Comparison of ENCODE assay signal across 18 cellular contexts in the genomic region with DNA sequence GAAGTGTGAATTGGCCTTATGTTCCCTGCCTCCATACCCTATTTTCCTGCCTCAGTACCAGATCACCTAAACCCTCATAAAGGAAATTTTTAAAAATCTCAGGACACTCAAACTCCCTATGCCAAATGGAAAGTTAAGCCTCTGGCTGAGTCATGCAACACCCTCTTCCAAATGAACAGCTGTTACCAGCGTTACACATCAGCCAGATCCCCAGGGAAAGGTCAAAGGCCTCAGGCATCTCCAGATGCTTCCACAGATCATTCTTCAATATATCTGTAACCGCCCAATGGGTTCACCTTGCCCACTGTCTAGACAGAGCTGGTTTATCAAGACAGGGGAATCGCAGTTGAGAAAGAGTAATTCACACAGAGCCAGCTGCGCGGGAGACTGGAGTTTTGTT. TPM values are rescaled to one million over a fixed set of nuclear protein-coding genes. Genes with fewer than 3 reads are reported as not detected.
A peak's percentile ranks its signal among the peaks of the same experiment; 100 is the strongest.
DNase-seq lines count a peak whose midpoint lies in the region; ATAC-seq and TF ChIP-seq lines count a peak whose summit lies in the region.
"Had no signal": no experiment of that assay in that cellular context is flagged by ENCODE, and none has a peak within 500 bp of the region (broad histone marks: within the 10 kb centered on the region; RNA-seq: fewer than 3 reads in every experiment).

No MANE protein-coding gene starts in this region.

- H4K8ac ChIP-seq in mesendoderm (ENCODE audit: low read depth, low read length), result no peak overlapping the region

- no peak overlapping the region for H3K4me2 ChIP-seq in mesendoderm (ENCODE audit: low read length)
- H3K4me2 ChIP-seq: GM23338, neural progenitor cell had no signal

- no peak for TF ChIP-seq CTCF in esophagus muscularis mucosa (IDR thresholded peaks at IDR 0.05)

- H3K4me3 ChIP-seq in esophagus muscularis mucosa, result peak overlapping the region; percentile 42 to 48 (median 44)
- no peak overlapping the region for H3K4me3 ChIP-seq in mesendoderm (ENCODE audit: low read length)
- no peak overlapping the region for H3K4me3 ChIP-seq in aorta (ENCODE audit: low read length in 2 of 2)
- H3K4me3 ChIP-seq: GM23338, neural progenitor cell, upper lobe of left lung had no signal

- H3K4ac ChIP-seq in mesendoderm (ENCODE audit: low read depth, low read length), result no peak overlapping the region

- TF ChIP-seq EP300 in esophagus muscularis mucosa (IDR thresholded peaks at IDR 0.05), result no peak

- H3K9me3 ChIP-seq in esophagus muscularis mucosa (no peaks in the 10 kb centered on the region), aorta (ENCODE audit: control insufficient read depth, low read length) (no peaks in the 10 kb centered on the region)
- H3K9me3 ChIP-seq: upper lobe of left lung had no signal

- no peak for TF ChIP-seq POLR2A in esophagus muscularis mucosa (IDR thresholded peaks at IDR 0.05; ENCODE audit: low read depth)

- no peak overlapping the region for H2BK5ac ChIP-seq in mesendoderm (ENCODE audit: low read length)

- no peak overlapping the region for H3K56ac ChIP-seq in mesendoderm (ENCODE audit: low read length)

- H2BK15ac ChIP-seq in mesendoderm (replicated peaks; ENCODE audit: low read depth), result no peak overlapping the region

- no peaks in the 10 kb centered on the region for H3K79me2 ChIP-seq in mesendoderm (ENCODE audit: control insufficient read depth, insufficient read depth, low read length)

- H3K4me1 ChIP-seq in esophagus muscularis mucosa (peaks cover 0 to 10% (median 2%) of the 10 kb centered on the region in 4 donors), mesendoderm (ENCODE audit: control insufficient read depth, low read depth, low read length) (no peaks in the 10 kb centered on the region), aorta (ENCODE audit: control insufficient read depth in 1 of 2, insufficient read depth in 2 of 2, low read length in 2 of 2) (no peaks in the 10 kb centered on the region)
- H3K4me1 ChIP-seq: neural progenitor cell, upper lobe of left lung had no signal

- H3K9ac ChIP-seq in mesendoderm (ENCODE audit: low read length), result no peak overlapping the region
- H3K9ac ChIP-seq: neural progenitor cell had no signal

- intact Hi-C loops in Right ventricle myocardium inferior (cut with DNase I), result no loop called here
- intact Hi-C loops in cardiac septum (cut with DNase I), result no loop called here
- intact Hi-C loops in esophagus muscularis mucosa (cut with DNase I), result no loop called here
- intact Hi-C loops in aorta (cut with DNase I), result no loop called here

- no peaks in the 10 kb centered on the region for H3K36me3 ChIP-seq in esophagus muscularis mucosa
- H3K36me3 ChIP-seq in mesendoderm (ENCODE audit: control insufficient read depth, insufficient read depth, low read length), result no peaks in the 10 kb centered on the region
- no peaks in the 10 kb centered on the region for H3K36me3 ChIP-seq in aorta (ENCODE audit: control insufficient read depth in 1 of 2, insufficient read depth in 2 of 2, low read length in 1 of 2)
- H3K36me3 ChIP-seq: neural progenitor cell, upper lobe of left lung had no signal

- H3K27me3 ChIP-seq in esophagus muscularis mucosa, result no peaks in the 10 kb centered on the region
- H3K27me3 ChIP-seq in mesendoderm (ENCODE audit: insufficient read depth, low read length, poor library complexity), result no peaks in the 10 kb centered on the region
- no peaks in the 10 kb centered on the region for H3K27me3 ChIP-seq in aorta (ENCODE audit: control insufficient read depth in 1 of 2, insufficient read depth in 2 of 2, low read length in 1 of 2)
- H3K27me3 ChIP-seq: neural progenitor cell, upper lobe of left lung had no signal

- no peak overlapping the region for H3K18ac ChIP-seq in mesendoderm (ENCODE audit: low read length)

- no peaks in the 10 kb centered on the region for H3K79me1 ChIP-seq in mesendoderm (ENCODE audit: low read length)

- peak; percentile 78 for ATAC-seq in Right ventricle myocardium inferior
- ATAC-seq in aorta (ENCODE audit: low FRiP score), result peak; percentile 59
- no peak for ATAC-seq in GM19324 (IDR thresholded peaks at IDR 0.05; ENCODE audit: low FRiP score, unreplicated experiment)
- ATAC-seq in HG03280 (IDR thresholded peaks at IDR 0.05; ENCODE audit: unreplicated experiment), result no peak
- no peak for ATAC-seq in GM21619 (IDR thresholded peaks at IDR 0.05; ENCODE audit: unreplicated experiment)
- ATAC-seq: GM23338 had no signal

- no peak overlapping the region for H3K23ac ChIP-seq in mesendoderm (ENCODE audit: low read length)

- no peak overlapping the region for H2BK120ac ChIP-seq in mesendoderm (ENCODE audit: low read depth, low read length)

- 82% methylated on average over 5 of the region's 5 CpGs for WGBS in esophagus muscularis mucosa
- no CpG with 5 or more reads among the region's 5 CpGs for WGBS in mesendoderm (ENCODE audit: extremely low coverage, insufficient coverage, low lambda C conversion rate)
- WGBS in aorta, 2 donors, result 82 to 84% methylated on average over 5 of the region's 5 CpGs

- H2AK5ac ChIP-seq in mesendoderm (ENCODE audit: low read length), result no peak overlapping the region

- DNase-seq in Right ventricle myocardium inferior (ENCODE audit: missing footprints), result no peak
- no peak for DNase-seq in cardiac septum (ENCODE audit: low spot score)
- no peak for DNase-seq in esophagus muscularis mucosa (ENCODE audit: extremely low spot score)
- DNase-seq in mesendoderm, result peak; percentile 25
- no peak for DNase-seq in aorta
- DNase-seq: ACHN; activated CD8-positive, alpha-beta memory T cell treated with anti-CD3 and anti-CD28 coated beads for 24 hours; activated gamma-delta T cell treated with Interleukin-2 at 50 U/mL for 16 hours; foreskin melanocyte; MV-4-11; NCI-H510A; RPMI8226 had no signal

- H4K5ac ChIP-seq in mesendoderm (ENCODE audit: low read length), result no peak overlapping the region

- H3K27ac ChIP-seq in esophagus muscularis mucosa (replicated peaks in 1 of 4) (peak overlapping the region; percentile 64 to 74 (median 70)), mesendoderm (ENCODE audit: low read depth, low read length) (no peak overlapping the region), aorta (ENCODE audit: low read depth in 1 of 2, low read length in 2 of 2) (no peak overlapping the region)
- H3K27ac ChIP-seq: neural progenitor cell had no signal

RNA-seq across cellular contexts. Expression of gene SHCBP1, which starts 29.0 kb away (rescaled TPM):
- total RNA-seq in Right ventricle myocardium inferior, result 1.0 TPM
- 0.54 TPM for total RNA-seq in cardiac septum
- under 1 TPM; 0.13 to 0.83 (median 0.35) TPM for total RNA-seq in esophagus muscularis mucosa
- 10.6 TPM for polyA plus RNA-seq in mesendoderm (2013, experiment 1 of 2)
- polyA plus RNA-seq in mesendoderm (2013, experiment 2 of 2), result 10.9 TPM
- 1 to 10 TPM; 1.6 to 2.0 TPM for total RNA-seq in aorta
- polyA plus RNA-seq in aorta, result under 1 TPM in 1 of 2 donors, not detected in 1; 0.97 TPM

RNA-seq across cellular contexts. Expression of gene VPS35, which starts 38.8 kb away (rescaled TPM):
- total RNA-seq in Right ventricle myocardium inferior, result 86.9 TPM
- total RNA-seq in cardiac septum, result 86.9 TPM
- 100 to 1,000 TPM in 1 of 4 donors, 10 to 100 TPM in 3; 58.7 to 100 (median 67.3) TPM for total RNA-seq in esophagus muscularis mucosa
- 40.0 TPM for polyA plus RNA-seq in mesendoderm (2013, experiment 1 of 2)
- 39.1 TPM for polyA plus RNA-seq in mesendoderm (2013, experiment 2 of 2)
- total RNA-seq in aorta, result 10 to 100 TPM; 52.8 to 79.5 TPM
- polyA plus RNA-seq in aorta, result 10 to 100 TPM; 27.5 to 28.1 TPM

RNA-seq across cellular contexts. Expression of gene ORC6, which starts 39.2 kb away (rescaled TPM):
- 2.5 TPM for total RNA-seq in Right ventricle myocardium inferior
- 3.0 TPM for total RNA-seq in cardiac septum
- under 1 TPM; 0.32 to 0.99 (median 0.67) TPM for total RNA-seq in esophagus muscularis mucosa
- 60.9 TPM for polyA plus RNA-seq in mesendoderm (2013, experiment 1 of 2)
- polyA plus RNA-seq in mesendoderm (2013, experiment 2 of 2), result 62.5 TPM
- 1 to 10 TPM; 1.6 TPM for total RNA-seq in aorta
- 1 to 10 TPM in 1 of 2 donors, under 1 TPM in 1; 0.31 to 2.3 TPM for polyA plus RNA-seq in aorta

Comparison
In these comparisons a context has a peak if more than half of its experiments do, and no peak if none do; other contexts are left out.
1. ATAC-seq: peak in Right ventricle myocardium inferior (single experiment) and aorta (single experiment); none in GM19324 (single experiment), HG03280 (single experiment) and GM21619 (single experiment).
2. H3K27ac ChIP-seq: peak in esophagus muscularis mucosa (4 of 4); none in mesendoderm (single experiment) and aorta (0 of 2).
3. H3K4me3 ChIP-seq: peak in esophagus muscularis mucosa (4 of 4); none in mesendoderm (single experiment) and aorta (0 of 2).